In genomic region chr2:181907635-181908034, GRCh38 we compare ENCODE assay signal across 26 cellular contexts.
"Had no signal": no experiment of that assay in that cellular context is flagged by ENCODE, and none has a peak within 500 bp of the region (broad histone marks: within the 10 kb centered on the region; RNA-seq: fewer than 3 reads in every experiment).

No MANE protein-coding gene starts in this region.

- H2AFZ ChIP-seq: hepatocyte had no signal

- H3K4me2 ChIP-seq: hepatocyte had no signal

- H3K27me3 ChIP-seq: ascending aorta, brain microvascular endothelial cell, dorsolateral prefrontal cortex, heart left ventricle, hepatocyte had no signal

- ATAC-seq: activated CD8-positive, alpha-beta memory T cell treated with anti-CD3 and anti-CD28 coated beads, Interleukin-2, amount 10 ng/mL, durations not matched to agents 7 days and 5 days; activated CD8-positive, alpha-beta T cell treated with anti-CD3 and anti-CD28 coated beads, Interleukin-2, amount 10 ng/mL, durations not matched to agents 7 days and 5 days; esophagus mucosa; heart left ventricle had no signal

- H3K27ac ChIP-seq: ascending aorta, brain microvascular endothelial cell, coronary artery, heart left ventricle, hepatocyte had no signal

- FAIRE-seq: bronchial epithelial cell had no signal

- H3K9me3 ChIP-seq: ascending aorta, heart left ventricle had no signal

- DNase-seq: activated CD4-positive, alpha-beta memory T cell treated with anti-CD3 and anti-CD28 coated beads for 36 hours; activated CD4-positive, alpha-beta T cell treated with anti-CD3 and anti-CD28 coated beads for 36 hours; activated CD4-positive, alpha-beta T cell treated with anti-CD3 and anti-CD28 coated beads, Interleukin-2, amount 10 ng/mL, durations not matched to agents 24 days and 14 days; activated CD4-positive, CD25-positive, alpha-beta regulatory T cell; activated CD4-positive, CD25-positive, alpha-beta regulatory T cell treated with anti-CD3 and anti-CD28 coated beads, Interleukin-2, amount 50 U/mL, for 72 hours; activated CD8-positive, alpha-beta memory T cell treated with anti-CD3 and anti-CD28 coated beads, Interleukin-2, amount 10 ng/mL, durations not matched to agents 7 days and 5 days; activated CD8-positive, alpha-beta memory T cell treated with anti-CD3 and anti-CD28 coated beads, Interleukin-2, amount 50 U/mL, for 4 hours; activated CD8-positive, alpha-beta T cell treated with anti-CD3 and anti-CD28 coated beads, Interleukin-2, amount 10 ng/mL, durations not matched to agents 7 days and 5 days; activated effector memory CD4-positive, alpha-beta T cell treated with anti-CD3 and anti-CD28 coated beads, Interleukin-2, amount 50 U/mL, for 16 hours; activated naive CD4-positive, alpha-beta T cell treated with anti-CD3 and anti-CD28 coated beads for 36 hours; activated naive CD8-positive, alpha-beta T cell treated with anti-CD3 and anti-CD28 coated beads for 36 hours; activated naive CD8-positive, alpha-beta T cell treated with anti-CD3 and anti-CD28 coated beads, Interleukin-2, amount 50 U/mL, for 24 hours; activated T-cell treated with anti-CD3 and anti-CD28 coated beads, Interleukin-2, amount 50 U/mL, for 1 hour; activated T-cell treated with anti-CD3 and anti-CD28 coated beads, Interleukin-2, amount 50 U/mL, for 48 hours; brain microvascular endothelial cell; dorsolateral prefrontal cortex; effector memory CD4-positive, alpha-beta T cell; endodermal cell; foreskin fibroblast; glutamatergic neuron; heart left ventricle had no signal

- H3K4me3 ChIP-seq: ascending aorta, coronary artery, heart left ventricle, hepatocyte had no signal
